In the genomic region with DNA sequence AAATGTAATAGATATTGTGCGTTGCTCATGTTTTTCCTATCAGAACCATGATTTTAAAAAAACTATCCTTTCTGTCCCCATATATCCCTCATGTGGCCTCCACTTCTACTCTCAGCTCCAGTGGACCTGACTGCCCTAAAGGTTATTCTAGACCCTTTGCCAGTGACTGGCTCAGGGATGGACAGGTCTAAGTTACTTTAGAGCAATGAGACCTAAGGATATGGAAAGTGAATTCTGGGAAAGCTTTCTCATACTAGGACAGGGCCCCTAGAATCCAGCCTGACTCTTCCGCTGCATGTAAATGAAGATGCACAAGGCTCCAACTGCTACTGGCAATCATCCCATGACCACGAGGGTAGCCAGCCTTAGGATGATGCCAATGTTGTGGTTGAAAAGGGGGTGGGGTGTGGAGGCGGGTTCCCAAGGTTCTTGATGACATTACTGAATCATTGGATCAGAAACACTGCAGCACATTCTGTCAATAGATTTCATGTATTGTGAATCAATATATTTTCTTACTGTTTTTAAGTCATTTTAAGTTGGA, we compare ENCODE assay signal across 18 cellular contexts. TPM values are rescaled to one million over a fixed set of nuclear protein-coding genes. Genes with fewer than 3 reads are reported as not detected.
A peak's percentile ranks its signal among the peaks of the same experiment; 100 is the strongest.
DNase-seq lines count a peak whose midpoint lies in the region; ATAC-seq and TF ChIP-seq lines count a peak whose summit lies in the region.
"Had no signal": no experiment of that assay in that cellular context is flagged by ENCODE, and none has a peak within 500 bp of the region (broad histone marks: within the 10 kb centered on the region; RNA-seq: fewer than 3 reads in every experiment).

No MANE protein-coding gene starts in this region.

- no peak for ATAC-seq in HG03469 (IDR thresholded peaks at IDR 0.05; ENCODE audit: unreplicated experiment)

- 78 to 89% methylated on average over 4 of the region's 4 CpGs for WGBS in thyroid gland, 2 donors

- H3K36me3 Mint-ChIP-seq in Calu3 (ENCODE audit: insufficient read depth, unreplicated experiment) = peaks cover 39% of the 10 kb centered on the region

- H3K4me3 ChIP-seq in HEK293 (ENCODE audit: low read depth, low read length) = no peak overlapping the region
- no peak overlapping the region for H3K4me3 ChIP-seq in thyroid gland (replicated peaks in 1 of 3)
- H3K4me3 ChIP-seq: coronary artery, esophagus muscularis mucosa had no signal

- H3K4me1 ChIP-seq in HEK293 (ENCODE audit: control insufficient read depth, insufficient read depth, low read length) (no peaks in the 10 kb centered on the region), thyroid gland (no peaks in the 10 kb centered on the region)
- H3K4me1 ChIP-seq: BE2C, esophagus muscularis mucosa had no signal

- H3K27ac ChIP-seq in HEK293 (ENCODE audit: extremely low read depth, low read depth, low read length) = no peak overlapping the region
- no peak overlapping the region for H3K27ac ChIP-seq in thyroid gland
- H3K27ac ChIP-seq: coronary artery, esophagus muscularis mucosa had no signal

- TF ChIP-seq CTCF in HEK293 (tag by site-specific recombination; IDR thresholded peaks at IDR 0.05) (no peak), Calu3 (IDR thresholded peaks at IDR 0.05; ENCODE audit: unreplicated experiment) (no peak), thyroid gland (IDR thresholded peaks at IDR 0.05) (no peak)

- TF ChIP-seq POLR2A in thyroid gland (IDR thresholded peaks at IDR 0.05) = no peak

- no peaks in the 10 kb centered on the region for H3K27me3 ChIP-seq in thyroid gland
- H3K27me3 ChIP-seq: BE2C, esophagus muscularis mucosa had no signal

- no peak overlapping the region for H3K27ac Mint-ChIP-seq in Calu3 (ENCODE audit: unreplicated experiment)
- H3K27ac Mint-ChIP-seq: HFFc6; T-helper 2 cell treated with Interferon-gamma antibody and Interleukin-4, amounts not matched to agents 5 μg/mL and 100 μg/mL, for 36 hours had no signal

- no peaks in the 10 kb centered on the region for H3K4me1 Mint-ChIP-seq in Calu3 (ENCODE audit: low read depth, unreplicated experiment)

- peak; percentile 94 for DNase-seq in Ammon's horn (ENCODE audit: low spot score)
- peak; percentile 72 for DNase-seq in astrocyte of the hippocampus (ENCODE audit: low read depth, low spot score)
- DNase-seq in medulla oblongata (ENCODE audit: extremely low spot score) = peak; percentile 95
- no peak for DNase-seq in Calu3
- DNase-seq in HCEC 1CT = no peak
- DNase-seq in thyroid gland = no peak
- DNase-seq: activated CD4-positive, alpha-beta T cell treated with anti-CD3 and anti-CD28 coated beads, Interleukin-2, amount 50 U/mL, for 4 hours; activated gamma-delta T cell treated with Interleukin-2 at 50 U/mL for 16 hours; BE2C; HFFc6; NCI-H1105; RPMI8226; stimulated activated naive CD4-positive, alpha-beta T cell treated with Interleukin-2 at 50 U/mL for 16 hours had no signal

- H3K27me3 Mint-ChIP-seq in Calu3 (ENCODE audit: unreplicated experiment) = no peaks in the 10 kb centered on the region

- H3K9me3 ChIP-seq in HEK293 (ENCODE audit: control insufficient read depth, insufficient read depth, low read depth, low read length) (no peaks in the 10 kb centered on the region), thyroid gland (no peaks in the 10 kb centered on the region)
- H3K9me3 ChIP-seq: BE2C, esophagus muscularis mucosa had no signal

- POLR2A ChIA-PET in HEK293 (lab: Yijun Ruan, JAX) = no interaction called here

- intact Hi-C loops in Calu3 (cut with micrococcal nuclease; ENCODE audit: unreplicated experiment) (no loop called here), thyroid gland (cut with DNase I) (no loop called here)

- CTCF ChIA-PET in HEK293 (lab: Yijun Ruan, JAX) (no interaction called here), Calu3 (lab: Charles Lee) (no interaction called here)

- no peak overlapping the region for H3K4me3 Mint-ChIP-seq in Calu3 (ENCODE audit: low read depth, unreplicated experiment)
- H3K4me3 Mint-ChIP-seq: HFFc6; T-helper 2 cell treated with Interferon-gamma antibody and Interleukin-4, amounts not matched to agents 5 μg/mL and 100 μg/mL, for 36 hours had no signal

- H3K36me3 ChIP-seq in HEK293 (ENCODE audit: control insufficient read depth in 2 of 2, insufficient read depth in 1 of 2, low read length in 2 of 2) (peaks cover 52 to 53% of the 10 kb centered on the region in 2 experiments), thyroid gland (peaks cover 18 to 20% of the 10 kb centered on the region in 2 donors)

- no peaks in the 10 kb centered on the region for H3K9me3 Mint-ChIP-seq in Calu3 (ENCODE audit: low read depth, unreplicated experiment)
- H3K9me3 Mint-ChIP-seq: HFFc6; T-helper 2 cell treated with Interferon-gamma antibody and Interleukin-4, amounts not matched to agents 5 μg/mL and 100 μg/mL, for 36 hours had no signal

- no TSS peak for BruUV-seq in Calu3 (replicated peaks; lab: Mats Ljungman, UMichigan)

TF ChIP-seq in HEK293, 187 proteins besides CTCF, POLR2A, EP300 and RAD21:
- TF ChIP-seq ZFHX2 (tag by site-specific recombination; conservative IDR thresholded peaks at IDR 0.05) = 0 out of 2 replicates have a peak, but pooled peaks have one; percentile 8
- TF ChIP-seq ZBTB17 (tag by site-specific recombination; IDR thresholded peaks at IDR 0.05) = no peak

RNA-seq across cellular contexts. Expression of a gene that starts 21.3 kb away (rescaled TPM):
- total RNA-seq in Calu3 (2022) = 15.2 and 16.2 TPM in 2 replicates
- total RNA-seq in thyroid gland = 10 to 100 TPM; 11.3 to 12.8 (median 12.3) TPM

RNA-seq across cellular contexts. Expression of a gene that starts 22.9 kb away (rescaled TPM):
- total RNA-seq in Calu3 (2022) (12.5 and 14.2 TPM in 2 replicates), thyroid gland (10 to 100 TPM in 2 of 4 donors, 1 to 10 TPM in 2; 9.0 to 18.9 (median 11.1) TPM)

RNA-seq across cellular contexts. Expression of a gene that starts 23.0 kb away (rescaled TPM):
- total RNA-seq in Calu3 (2022) = 27.9 and 30.8 TPM in 2 replicates
- 10 to 100 TPM; 18.9 to 28.6 (median 25.9) TPM for total RNA-seq in thyroid gland

Comparison
In these comparisons a context has a peak if more than half of its experiments do, and no peak if none do; other contexts are left out.
1. DNase-seq: peak in Ammon's horn (single experiment), astrocyte of the hippocampus (single experiment) and medulla oblongata (single experiment); none in Calu3 (single experiment), HCEC 1CT (single experiment) and thyroid gland (0 of 2).